8 cellular contexts compared by ENCODE assay signal in the genomic region with DNA sequence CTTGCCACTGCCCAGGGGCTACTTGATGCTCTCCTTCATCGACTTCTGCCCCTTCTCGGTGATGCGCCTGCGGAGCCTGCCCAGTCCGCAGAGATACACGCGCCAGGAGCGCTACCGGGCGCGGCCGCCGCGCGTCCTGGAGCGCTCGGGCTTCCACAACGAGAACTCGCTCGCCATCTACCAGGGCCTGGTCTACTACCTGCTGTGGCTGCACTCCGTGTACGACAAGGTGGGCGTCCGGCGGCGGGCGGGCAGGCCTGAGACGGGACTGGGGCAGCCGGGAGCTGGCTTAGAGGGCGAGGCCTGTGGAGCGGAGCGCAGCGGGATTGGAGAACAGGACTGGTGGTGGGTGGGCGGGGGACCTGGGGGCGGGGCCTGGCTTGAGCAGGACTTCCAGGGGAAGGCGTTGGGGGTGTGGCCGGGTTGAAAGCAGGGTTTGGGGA. TPM values are rescaled to one million over a fixed set of nuclear protein-coding genes. Genes with fewer than 3 reads are reported as not detected.
DNase-seq lines count a peak whose midpoint lies in the region; ATAC-seq and TF ChIP-seq lines count a peak whose summit lies in the region.

No MANE protein-coding gene starts in this region.

- peak overlapping the region; percentile 80 for H3K4me3 Mint-ChIP-seq in activated T-helper 17 cell treated with anti-CD3 and anti-CD28 coated beads, Interleukin-2, amount 50 U/mL, for 72 hours
- peak overlapping the region; percentile 81 for H3K4me3 Mint-ChIP-seq in natural killer cell

- H3K36me3 Mint-ChIP-seq in activated T-helper 17 cell treated with anti-CD3 and anti-CD28 coated beads, Interleukin-2, amount 50 U/mL, for 72 hours (ENCODE audit: low read depth) = no peaks in the 10 kb centered on the region
- no peaks in the 10 kb centered on the region for H3K36me3 Mint-ChIP-seq in natural killer cell

- no peaks in the 10 kb centered on the region for H3K9me3 Mint-ChIP-seq in activated T-helper 17 cell treated with anti-CD3 and anti-CD28 coated beads, Interleukin-2, amount 50 U/mL, for 72 hours
- no peaks in the 10 kb centered on the region for H3K9me3 Mint-ChIP-seq in natural killer cell

- H3K4me1 ChIP-seq in HUES6 (ENCODE audit: control insufficient read depth, insufficient read depth, low read length) = 0 out of 2 replicates have a peak, but pooled peaks cover 5% of the 10 kb centered on the region
- H3K4me1 ChIP-seq in Panc1 (ENCODE audit: control insufficient read depth, insufficient read depth, low read length) = 0 out of 2 replicates have a peak, but pooled peaks cover 3% of the 10 kb centered on the region

- in situ Hi-C loops in Panc1 (cut with HindIII; ENCODE audit: low pct_unique_long_range_greater_than_20kb, low sequenced_read_pairs) = no loop called here

- H3K27me3 Mint-ChIP-seq in activated T-helper 17 cell treated with anti-CD3 and anti-CD28 coated beads, Interleukin-2, amount 50 U/mL, for 72 hours = peaks cover 11% of the 10 kb centered on the region
- H3K27me3 Mint-ChIP-seq in natural killer cell (ENCODE audit: low read depth in 2 of 2) = peaks cover 5 to 19% of the 10 kb centered on the region in 2 donors

- H3K27ac ChIP-seq in HUES6 (ENCODE audit: low read depth, low read length) (no peak overlapping the region), Panc1 (ENCODE audit: low read length) (peak overlapping the region; percentile 29; the same call in 1 of the 2 replicates)

- peak overlapping the region; percentile 54 for H3K9ac ChIP-seq in HUES6 (ENCODE audit: low read length)

- peak; percentile 93 for ATAC-seq in Panc1
- peak; percentile 80 for ATAC-seq in activated T-helper 17 cell treated with anti-CD3 and anti-CD28 coated beads, Interleukin-2, amount 50 U/mL, for 72 hours (replicated peaks)
- ATAC-seq in natural killer cell = peak; percentile 68 to 78 (median 74)
- ATAC-seq in stimulated activated naive CD8-positive, alpha-beta T cell treated with anti-CD3 and anti-CD28 coated beads, Interleukin-15, Interleukin-2, amounts not matched to agents 100 U/mL and 50 U/mL, for 24 hours = peak; percentile 75
- no peak for ATAC-seq in GM19452 (IDR thresholded peaks at IDR 0.05; ENCODE audit: unreplicated experiment)

- peaks cover 5% of the 10 kb centered on the region for H3K4me1 Mint-ChIP-seq in activated T-helper 17 cell treated with anti-CD3 and anti-CD28 coated beads, Interleukin-2, amount 50 U/mL, for 72 hours
- H3K4me1 Mint-ChIP-seq in natural killer cell = peaks cover 0 to 19% of the 10 kb centered on the region in 2 donors

- CTCF ChIA-PET in Panc1 (lab: Charles Lee) = interaction anchor here (0.5 to 0.7 kb wide), 2 partner anchors 27 to 219 kb away, joined by 3 to 7 read pairs; a partner anchor contains a TSS

- H3K9me3 ChIP-seq in HUES6 (ENCODE audit: control insufficient read depth, insufficient read depth, low read depth, low read length) (peaks cover 5% of the 10 kb centered on the region), Panc1 (ENCODE audit: control insufficient read depth, insufficient read depth, low read depth, low read length) (no peaks in the 10 kb centered on the region)

- intact Hi-C loops in Panc1 (cut with micrococcal nuclease; ENCODE audit: unreplicated experiment) = no loop called here
- intact Hi-C loops in natural killer cell (cut with micrococcal nuclease) = no loop called here

- POLR2A ChIA-PET in Panc1 (lab: Charles Lee) = interaction anchor here (0.5 to 0.7 kb wide), 3 partner anchors 14 to 229 kb away, joined by 4 to 11 read pairs (median 8); no protein-coding TSS in a partner anchor

- peak; percentile 28 for DNase-seq in Panc1 (ENCODE audit: low read depth, low spot score)
- peak; percentile 65 for DNase-seq in fibroblast of pulmonary artery (ENCODE audit: low read depth)
- DNase-seq in natural killer cell = no peak
- peak; percentile 77 for DNase-seq in stimulated activated naive CD8-positive, alpha-beta T cell treated with anti-CD3 and anti-CD28 coated beads, Interleukin-15, Interleukin-2, amounts not matched to agents 100 U/mL and 50 U/mL, for 24 hours

- H3K27me3 ChIP-seq in HUES6 (ENCODE audit: control insufficient read depth, insufficient read depth, low read length) (peaks cover 44% of the 10 kb centered on the region), Panc1 (ENCODE audit: control insufficient read depth, insufficient read depth, low read length) (peaks cover 10% of the 10 kb centered on the region)

- no TSS peak for BruUV-seq in Panc1 (replicated peaks; lab: Mats Ljungman, UMichigan)

- H3K27ac Mint-ChIP-seq in activated T-helper 17 cell treated with anti-CD3 and anti-CD28 coated beads, Interleukin-2, amount 50 U/mL, for 72 hours = no peak overlapping the region
- H3K27ac Mint-ChIP-seq in natural killer cell = no peak overlapping the region

- TF ChIP-seq CTCF in Panc1 (IDR thresholded peaks at IDR 0.05) = no peak
- TF ChIP-seq CTCF in fibroblast of pulmonary artery (IDR thresholded peaks at IDR 0.05; ENCODE audit: low read length, missing control alignments) = no peak
- TF ChIP-seq CTCF in natural killer cell (IDR thresholded peaks at IDR 0.05) = no peak

- H3K4me3 ChIP-seq in GM08714 (ENCODE audit: low read length) (peak overlapping the region; percentile 63), HUES6 (ENCODE audit: low read depth, low read length) (peak overlapping the region; percentile 93), Panc1 (ENCODE audit: low read depth in 2 of 2, low read length in 2 of 2) (peak overlapping the region; percentile 67 to 80), fibroblast of pulmonary artery (replicated peaks; ENCODE audit: low read depth, low read length) (peak overlapping the region; percentile 62)

- H3K36me3 ChIP-seq in HUES6 (ENCODE audit: control insufficient read depth, insufficient read depth, low read length) (no peaks in the 10 kb centered on the region), Panc1 (ENCODE audit: control insufficient read depth, insufficient read depth, low read length) (no peaks in the 10 kb centered on the region)

RNA-seq across cellular contexts. Expression of a gene that starts 12.7 kb away (rescaled TPM):
- total RNA-seq in Panc1 (2021; ENCODE audit: unreplicated experiment) (388 TPM), natural killer cell (100 to 1,000 TPM; 109 to 115 (median 109) TPM)
- 462 TPM for polyA plus RNA-seq in Panc1 (2012; ENCODE audit: insufficient read length)
- 100 to 1,000 TPM; 166 to 242 TPM for total RNA-seq in activated T-helper 17 cell treated with anti-CD3 and anti-CD28 coated beads, Interleukin-2, amount 50 U/mL, for 72 hours

RNA-seq across cellular contexts. Expression of a gene that starts 26.0 kb away (rescaled TPM):
- total RNA-seq in Panc1 (2021; ENCODE audit: unreplicated experiment) = 8.9 TPM
- polyA plus RNA-seq in Panc1 (2012; ENCODE audit: insufficient read length) = 0.67 TPM
- 10 to 100 TPM in 1 of 2 donors, 1 to 10 TPM in 1; 5.0 to 15.2 TPM for total RNA-seq in activated T-helper 17 cell treated with anti-CD3 and anti-CD28 coated beads, Interleukin-2, amount 50 U/mL, for 72 hours
- 10 to 100 TPM; 16.6 to 29.2 (median 25.6) TPM for total RNA-seq in natural killer cell

RNA-seq across cellular contexts. Expression of a gene that starts 26.2 kb away (rescaled TPM):
- 1.4 TPM for total RNA-seq in Panc1 (2021; ENCODE audit: unreplicated experiment)
- 4.2 TPM for polyA plus RNA-seq in Panc1 (2012; ENCODE audit: insufficient read length)
- under 1 TPM in 1 of 2 donors, not detected in 1; 0.95 TPM for total RNA-seq in activated T-helper 17 cell treated with anti-CD3 and anti-CD28 coated beads, Interleukin-2, amount 50 U/mL, for 72 hours
- not detected for total RNA-seq in natural killer cell

RNA-seq across cellular contexts. Expression of a gene that starts 26.8 kb away (rescaled TPM):
- total RNA-seq in Panc1 (2021; ENCODE audit: unreplicated experiment) (3.8 TPM), natural killer cell (1 to 10 TPM; 1.1 to 4.2 (median 1.3) TPM)
- polyA plus RNA-seq in Panc1 (2012; ENCODE audit: insufficient read length) = 3.0 TPM
- 10 to 100 TPM in 1 of 2 donors, 1 to 10 TPM in 1; 1.8 to 14.4 TPM for total RNA-seq in activated T-helper 17 cell treated with anti-CD3 and anti-CD28 coated beads, Interleukin-2, amount 50 U/mL, for 72 hours

RNA-seq across cellular contexts. Expression of a gene that starts 41.2 kb away (rescaled TPM):
- total RNA-seq in Panc1 (2021; ENCODE audit: unreplicated experiment) (24.7 TPM), natural killer cell (10 to 100 TPM; 36.9 to 42.1 (median 41.6) TPM)
- polyA plus RNA-seq in Panc1 (2012; ENCODE audit: insufficient read length) = 32.6 TPM
- total RNA-seq in activated T-helper 17 cell treated with anti-CD3 and anti-CD28 coated beads, Interleukin-2, amount 50 U/mL, for 72 hours = 10 to 100 TPM; 26.1 to 63.0 TPM
